ENCODE assay signal across 9 cellular contexts in the genomic region with DNA sequence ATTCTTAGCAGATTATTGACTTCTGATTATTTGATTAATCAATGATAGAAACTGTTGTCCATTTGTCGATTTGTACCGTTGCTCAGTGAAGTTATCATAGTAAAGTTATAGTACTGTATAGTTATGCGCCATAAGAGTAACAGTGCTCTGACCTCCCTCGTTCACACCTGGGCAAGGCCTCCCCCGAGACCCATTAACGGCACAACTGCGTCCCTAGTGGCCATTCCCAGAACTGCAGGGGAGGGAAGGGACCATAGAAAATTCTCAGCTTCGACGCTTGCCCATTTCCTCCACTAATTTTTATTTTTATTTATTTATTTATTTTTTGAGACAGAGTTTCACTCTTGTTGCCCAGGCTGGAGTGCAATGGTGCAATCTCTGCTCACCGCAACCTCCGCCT.
DNase-seq lines count a peak whose midpoint lies in the region; ATAC-seq and TF ChIP-seq lines count a peak whose summit lies in the region.
"Had no signal": no experiment of that assay in that cellular context is flagged by ENCODE, and none has a peak within 500 bp of the region (broad histone marks: within the 10 kb centered on the region; RNA-seq: fewer than 3 reads in every experiment).

No MANE protein-coding gene starts in this region.

- H3K9me3 ChIP-seq in Loucy (ENCODE audit: insufficient read depth, low read depth, low read length): no peaks in the 10 kb centered on the region
- no peaks in the 10 kb centered on the region for H3K9me3 ChIP-seq in colonic mucosa

- intact Hi-C loops in colonic mucosa (cut with DNase I): no loop called here

- TF ChIP-seq CTCF in Loucy (conservative IDR thresholded peaks at IDR 0.05; ENCODE audit: low read length): peak; percentile 64
- peak; percentile 12 for TF ChIP-seq CTCF in colonic mucosa (IDR thresholded peaks at IDR 0.05)
- TF ChIP-seq CTCF in retinal pigment epithelial cell (conservative IDR thresholded peaks at IDR 0.05; ENCODE audit: low read depth, low read length): peak; percentile 53

- H3F3A ChIP-seq in Loucy (ENCODE audit: low read depth): no peaks in the 10 kb centered on the region

- H3K36me3 Mint-ChIP-seq in activated T-cell treated with anti-CD3 and anti-CD28 coated beads, Interleukin-2, amount 50 U/mL, for 4 hours (ENCODE audit: insufficient read depth): no peaks in the 10 kb centered on the region
- H3K36me3 Mint-ChIP-seq: CD4-positive, alpha-beta memory T cell had no signal

- H3K4me2 ChIP-seq in Loucy (ENCODE audit: low read depth, low read length, poor library complexity, severe bottlenecking): no peak overlapping the region

- no peaks in the 10 kb centered on the region for H3K4me1 Mint-ChIP-seq in activated T-cell treated with anti-CD3 and anti-CD28 coated beads, Interleukin-2, amount 50 U/mL, for 4 hours (ENCODE audit: low read depth)
- H3K4me1 Mint-ChIP-seq: CD4-positive, alpha-beta memory T cell had no signal

- H3K9ac ChIP-seq in Loucy (ENCODE audit: low read depth, low read length, poor library complexity, severe bottlenecking): no peak overlapping the region
- H3K9ac ChIP-seq in colonic mucosa (ENCODE audit: low read depth in 2 of 2, low read length in 2 of 2): no peak overlapping the region

- H3K4me3 Mint-ChIP-seq in activated T-cell treated with anti-CD3 and anti-CD28 coated beads, Interleukin-2, amount 50 U/mL, for 4 hours: no peak overlapping the region
- H3K4me3 Mint-ChIP-seq: CD4-positive, alpha-beta memory T cell had no signal

- H3K36me3 ChIP-seq in Loucy (ENCODE audit: insufficient read depth, low read length): no peaks in the 10 kb centered on the region
- no peaks in the 10 kb centered on the region for H3K36me3 ChIP-seq in colonic mucosa

- peaks cover 11% of the 10 kb centered on the region for H3K9me3 Mint-ChIP-seq in activated T-cell treated with anti-CD3 and anti-CD28 coated beads, Interleukin-2, amount 50 U/mL, for 4 hours

- H3K27me3 Mint-ChIP-seq in activated T-cell treated with anti-CD3 and anti-CD28 coated beads, Interleukin-2, amount 50 U/mL, for 4 hours (ENCODE audit: low read depth): no peaks in the 10 kb centered on the region

- no peaks in the 10 kb centered on the region for H3K9me2 ChIP-seq in Loucy (replicated peaks; ENCODE audit: low read depth, low read length)

- no peaks in the 10 kb centered on the region for H3K27me3 ChIP-seq in Loucy (ENCODE audit: insufficient read depth, low read length, poor library complexity, severe bottlenecking)
- no peaks in the 10 kb centered on the region for H3K27me3 ChIP-seq in colonic mucosa

- no peaks in the 10 kb centered on the region for H4K20me1 ChIP-seq in Loucy (ENCODE audit: insufficient read depth, low read length, poor library complexity, severe bottlenecking)

- H3K4me3 ChIP-seq in Loucy (ENCODE audit: low read length, poor library complexity, severe bottlenecking) (no peak overlapping the region), colonic mucosa (no peak overlapping the region), retinal pigment epithelial cell (ENCODE audit: low read length) (no peak overlapping the region)

- H3K79me2 ChIP-seq in Loucy (ENCODE audit: insufficient read depth, low read length): no peaks in the 10 kb centered on the region

- ATAC-seq in activated T-cell treated with anti-CD3 and anti-CD28 coated beads, Interleukin-2, amount 50 U/mL, for 4 hours: no peak

- no peaks in the 10 kb centered on the region for H3K4me1 ChIP-seq in Loucy (ENCODE audit: insufficient read depth, low read length, poor library complexity, severe bottlenecking)
- no peaks in the 10 kb centered on the region for H3K4me1 ChIP-seq in colonic mucosa

- H3K27ac ChIP-seq in colonic mucosa: no peak overlapping the region

- DNase-seq in activated T-cell treated with anti-CD3 and anti-CD28 coated beads for 48 hours (ENCODE audit: low read depth) (peak; percentile 6), colonic mucosa (no peak), retinal pigment epithelial cell (ENCODE audit: low read depth) (no peak), retina (no peak), NCI-H1105 (lab: John Stamatoyannopoulos, UW) (no peak), hypothalamus (lab: John Stamatoyannopoulos, UW) (no peak)
- DNase-seq in activated T-cell treated with anti-CD3 and anti-CD28 coated beads, Interleukin-2, amount 50 U/mL, for 4 hours: no peak
- DNase-seq: CD4-positive, alpha-beta memory T cell had no signal

- H2AFZ ChIP-seq in Loucy (ENCODE audit: low read length): no peak overlapping the region

Comparison
In these comparisons a context has a peak if more than half of its experiments do, and no peak if none do; other contexts are left out.
1. CTCF ChIP-seq: peak in every context shown above with its lines; median percentile 64 in Loucy; 53 in retinal pigment epithelial cell; 12 in colonic mucosa.